Comparison of ENCODE assay signal across 8 cellular contexts in genomic region chr2:192162392-192163042, GRCh38. TPM values are rescaled to one million over a fixed set of nuclear protein-coding genes. Genes with fewer than 3 reads are reported as not detected.
DNase-seq lines count a peak whose midpoint lies in the region; ATAC-seq, FAIRE-seq and TF ChIP-seq lines count a peak whose summit lies in the region.

No MANE protein-coding gene starts in this region.

- H3K27ac ChIP-seq in liver (ENCODE audit: low read depth in 1 of 2, low read length in 2 of 2): no peak overlapping the region

- FAIRE-seq in colon (lab: Jason Lieb, UNC): peak; percentile 94

- DNase-seq in activated gamma-delta T cell treated with Interleukin-2 at 50 U/mL for 16 hours (peak; percentile 65), activated gamma-delta T cell (lab: John Stamatoyannopoulos, UW) (no peak), NCI-H2227 treated with DMSO at 0.1 percent for 48 hours (lab: John Stamatoyannopoulos, UW) (peak; percentile 85)
- peak; percentile 27 for DNase-seq in activated CD4-positive, alpha-beta T cell treated with anti-CD3 and anti-CD28 coated beads for 1 hour
- DNase-seq in stimulated activated CD4-positive, alpha-beta T cell treated with anti-CD3 and anti-CD28 coated beads, TNF-alpha, amount 100 ng/mL, for 4 hours (ENCODE audit: low read depth in 3 of 3): peak; percentile 11 to 60 (median 18)

- no peaks in the 10 kb centered on the region for H3K27me3 ChIP-seq in liver (ENCODE audit: control insufficient read depth in 4 of 4, insufficient read depth in 4 of 4, low read length in 3 of 4)

- no peak overlapping the region for H3K4me3 ChIP-seq in liver (ENCODE audit: low read depth in 1 of 3, low read length in 3 of 3)

- no peaks in the 10 kb centered on the region for H3K36me3 ChIP-seq in liver (ENCODE audit: control insufficient read depth in 4 of 4, insufficient read depth in 3 of 4, low read depth in 1 of 4, low read length in 3 of 4)

- peak; percentile 97 to 99 for TF ChIP-seq RAD21 in liver (IDR thresholded peaks at IDR 0.05)

- TF ChIP-seq CTCF in liver (IDR thresholded peaks at IDR 0.05; ENCODE audit: low read depth, low read length, missing input control): peak; percentile 90

- peak; percentile 58 for ATAC-seq in HG02943 (IDR thresholded peaks at IDR 0.05; ENCODE audit: low read depth, unreplicated experiment)

- no peak overlapping the region for H3K9ac ChIP-seq in liver (ENCODE audit: low read depth in 1 of 2, low read length in 2 of 2)

- H3K9me3 ChIP-seq in liver (ENCODE audit: control insufficient read depth in 4 of 4, low read length in 3 of 4): no peaks in the 10 kb centered on the region

- H3K4me1 ChIP-seq in liver (ENCODE audit: control insufficient read depth in 4 of 4, insufficient read depth in 4 of 4, low read length in 3 of 4): no peaks in the 10 kb centered on the region

- WGBS in liver: 10% methylated on average over 4 of the region's 4 CpGs

TF ChIP-seq in liver, 16 proteins besides CTCF, POLR2A, EP300 and RAD21:
- no peak for TF ChIP-seq SP1 (IDR thresholded peaks at IDR 0.05)
- TF ChIP-seq, protein P1, sequence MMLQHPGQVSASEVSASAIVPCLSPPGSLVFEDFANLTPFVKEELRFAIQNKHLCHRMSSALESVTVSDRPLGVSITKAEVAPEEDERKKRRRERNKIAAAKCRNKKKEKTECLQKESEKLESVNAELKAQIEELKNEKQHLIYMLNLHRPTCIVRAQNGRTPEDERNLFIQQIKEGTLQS (IDR thresholded peaks at IDR 0.05): no peak
- TF ChIP-seq FOXA1 (IDR thresholded peaks at IDR 0.05): no peak
- TF ChIP-seq FOXA2 (IDR thresholded peaks at IDR 0.05): no peak
- no peak for TF ChIP-seq RXRA (IDR thresholded peaks at IDR 0.05)
- TF ChIP-seq ZBTB33 (IDR thresholded peaks at IDR 0.05): no peak
- TF ChIP-seq GABPA (IDR thresholded peaks at IDR 0.05 in 1 of 2, conservative IDR thresholded peaks at IDR 0.05 in 1 of 2): no peak
- no peak for TF ChIP-seq NR2F2 (IDR thresholded peaks at IDR 0.05)
- TF ChIP-seq TAF1 (conservative IDR thresholded peaks at IDR 0.05): no peak
- TF ChIP-seq HNF4G (IDR thresholded peaks at IDR 0.05): no peak
- no peak for TF ChIP-seq REST (IDR thresholded peaks at IDR 0.05)
- no peak for TF ChIP-seq EGR1 (IDR thresholded peaks at IDR 0.05; ENCODE audit: low read depth in 2 of 2)
- no peak for TF ChIP-seq HNF4A (conservative IDR thresholded peaks at IDR 0.05)
- TF ChIP-seq, protein P2, sequence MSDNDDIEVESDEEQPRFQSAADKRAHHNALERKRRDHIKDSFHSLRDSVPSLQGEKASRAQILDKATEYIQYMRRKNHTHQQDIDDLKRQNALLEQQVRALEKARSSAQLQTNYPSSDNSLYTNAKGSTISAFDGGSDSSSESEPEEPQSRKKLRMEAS (IDR thresholded peaks at IDR 0.05): no peak
- no peak for TF ChIP-seq JUND (IDR thresholded peaks at IDR 0.05)
- TF ChIP-seq YY1 (IDR thresholded peaks at IDR 0.05): no peak

RNA-seq across cellular contexts. Expression of gene TMEFF2, which starts 32.2 kb away (rescaled TPM):
- total RNA-seq in liver: not detected
- under 1 TPM in 1 of 2 donors, not detected in 1; 0.08 TPM for polyA plus RNA-seq in liver
